8 cellular contexts compared by ENCODE assay signal in the genomic region with DNA sequence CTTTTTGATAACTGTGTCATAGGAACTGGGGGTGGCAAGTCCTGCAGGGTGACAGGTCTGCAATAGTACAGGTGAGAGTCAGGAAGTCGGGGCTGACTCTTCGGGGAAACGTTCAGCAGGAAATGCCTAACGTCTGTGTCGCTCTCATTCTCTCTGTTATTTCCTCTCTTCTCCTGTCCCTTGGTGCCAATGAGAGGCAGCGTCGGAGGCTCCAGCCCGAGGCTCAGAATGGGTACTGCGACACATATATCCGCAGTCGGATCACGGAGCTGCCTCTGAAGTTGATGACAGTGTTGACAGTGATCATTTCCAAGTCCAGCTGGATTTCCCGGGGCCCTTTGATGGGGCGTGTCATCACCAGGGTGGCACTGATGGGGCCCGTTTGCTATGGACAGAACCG. TPM values are rescaled to one million over a fixed set of nuclear protein-coding genes. Genes with fewer than 3 reads are reported as not detected.
DNase-seq lines count a peak whose midpoint lies in the region; TF ChIP-seq lines count a peak whose summit lies in the region.

No MANE protein-coding gene starts in this region.

- H3K9me3 ChIP-seq in endodermal cell (ENCODE audit: control insufficient read depth, low read length) = peaks cover 7% of the 10 kb centered on the region

- peak overlapping the region; percentile 61 for H3K4me3 Mint-ChIP-seq in activated CD4-positive, alpha-beta memory T cell treated with anti-CD3 and anti-CD28 coated beads, Interleukin-2, amount 10 ng/mL, durations not matched to agents 7 days and 5 days
- H3K4me3 Mint-ChIP-seq in endodermal cell = peak overlapping the region; percentile 6

- DNase-seq in HPDE6-E6E7 (ENCODE audit: extremely low spot score) (peak; percentile 33), endodermal cell (no peak), NCI-H1436 treated with DMSO at 0.1 percent for 48 hours (lab: John Stamatoyannopoulos, UW) (no peak), foreskin melanocyte (no peak), NCI-H1930 (lab: John Stamatoyannopoulos, UW) (no peak), dorsolateral prefrontal cortex (no peak)
- peak; percentile 74 for DNase-seq in activated CD4-positive, alpha-beta memory T cell treated with anti-CD3 and anti-CD28 coated beads, Interleukin-2, amount 10 ng/mL, durations not matched to agents 7 days and 5 days
- peak in 2 of 3 experiments; percentile 44 to 58 for DNase-seq in stimulated activated CD4-positive, alpha-beta T cell treated with anti-CD3 and anti-CD28 coated beads, TNF-alpha, amount 100 ng/mL, for 4 hours (ENCODE audit: low read depth in 3 of 3)

- H3K4me3 ChIP-seq in endodermal cell (ENCODE audit: low read length) (no peak overlapping the region), dorsolateral prefrontal cortex (no peak overlapping the region)

- H3K36me3 ChIP-seq in endodermal cell (ENCODE audit: control insufficient read depth, insufficient read depth, low read length) = no peaks in the 10 kb centered on the region

- H3K9ac ChIP-seq in endodermal cell (ENCODE audit: extremely low read depth, low read length, poor library complexity, severe bottlenecking) = no peak overlapping the region

- CTCF ChIA-PET in activated CD4-positive, alpha-beta memory T cell treated with anti-CD3 and anti-CD28 coated beads, Interleukin-2, amount 10 ng/mL, durations not matched to agents 7 days and 5 days (lab: Charles Lee) = no interaction called here

- peaks cover 4% of the 10 kb centered on the region for H3K4me1 ChIP-seq in endodermal cell (ENCODE audit: control insufficient read depth, insufficient read depth, low read length)

- peak overlapping the region; percentile 95 for H3K27ac Mint-ChIP-seq in activated CD4-positive, alpha-beta memory T cell treated with anti-CD3 and anti-CD28 coated beads, Interleukin-2, amount 10 ng/mL, durations not matched to agents 7 days and 5 days
- no peak overlapping the region for H3K27ac Mint-ChIP-seq in endodermal cell

- no peaks in the 10 kb centered on the region for H3K27me3 Mint-ChIP-seq in activated CD4-positive, alpha-beta memory T cell treated with anti-CD3 and anti-CD28 coated beads, Interleukin-2, amount 10 ng/mL, durations not matched to agents 7 days and 5 days
- H3K27me3 Mint-ChIP-seq in endodermal cell (ENCODE audit: insufficient read depth) = peaks cover 43% of the 10 kb centered on the region

- WGBS in endodermal cell (ENCODE audit: insufficient coverage in 1 of 2, insufficient read length in 1 of 2), 2 experiments = 79 to 83% methylated on average over 15 to 16 of the region's 16 CpGs

- H3K27ac ChIP-seq in endodermal cell (ENCODE audit: low read depth, low read length) (no peak overlapping the region), dorsolateral prefrontal cortex (no peak overlapping the region)

- POLR2A ChIA-PET in activated CD4-positive, alpha-beta memory T cell treated with anti-CD3 and anti-CD28 coated beads, Interleukin-2, amount 10 ng/mL, durations not matched to agents 7 days and 5 days (lab: Charles Lee) = interaction anchor here (1.1 to 4.4 kb wide), 5 partner anchors 9 to 1473 kb away, joined by 3 to 34 read pairs (median 5); a partner anchor contains a TSS

- no peaks in the 10 kb centered on the region for H3K9me3 Mint-ChIP-seq in activated CD4-positive, alpha-beta memory T cell treated with anti-CD3 and anti-CD28 coated beads, Interleukin-2, amount 10 ng/mL, durations not matched to agents 7 days and 5 days
- H3K9me3 Mint-ChIP-seq in endodermal cell = peaks cover 15% of the 10 kb centered on the region

- peaks cover 83% of the 10 kb centered on the region for H3K4me1 Mint-ChIP-seq in activated CD4-positive, alpha-beta memory T cell treated with anti-CD3 and anti-CD28 coated beads, Interleukin-2, amount 10 ng/mL, durations not matched to agents 7 days and 5 days
- peaks cover 10% of the 10 kb centered on the region for H3K4me1 Mint-ChIP-seq in endodermal cell

- peaks cover 18% of the 10 kb centered on the region for H3K36me3 Mint-ChIP-seq in activated CD4-positive, alpha-beta memory T cell treated with anti-CD3 and anti-CD28 coated beads, Interleukin-2, amount 10 ng/mL, durations not matched to agents 7 days and 5 days (ENCODE audit: low read depth)
- peaks cover 9% of the 10 kb centered on the region for H3K36me3 Mint-ChIP-seq in endodermal cell (ENCODE audit: low read depth)

- intact Hi-C loops in dorsolateral prefrontal cortex (cut with DNase I) = no loop called here

- H3K27me3 ChIP-seq in endodermal cell (ENCODE audit: control insufficient read depth, insufficient read depth, low read length, poor library complexity, severe bottlenecking) (peaks cover 32% of the 10 kb centered on the region), dorsolateral prefrontal cortex (no peaks in the 10 kb centered on the region)

- TF ChIP-seq CTCF in endodermal cell (conservative IDR thresholded peaks at IDR 0.05) = no peak
- TF ChIP-seq CTCF in dorsolateral prefrontal cortex (IDR thresholded peaks at IDR 0.05 in 54 of 56, conservative IDR thresholded peaks at IDR 0.05 in 2 of 56; ENCODE audit: low read depth in 1 of 56, partially characterized antibody in 56 of 56) = no peak

RNA-seq across cellular contexts. Expression of a gene that starts 2.7 kb away (rescaled TPM):
- 100 to 1,000 TPM; 180 to 195 TPM for total RNA-seq in activated CD4-positive, alpha-beta memory T cell treated with anti-CD3 and anti-CD28 coated beads, Interleukin-2, amount 10 ng/mL, durations not matched to agents 7 days and 5 days
- total RNA-seq in endodermal cell (10 to 100 TPM; 17.3 to 19.5 TPM), dorsolateral prefrontal cortex (10 to 100 TPM in 13 of 120 experiments, 1 to 10 TPM in 107; 1.5 to 14.6 (median 5.8) TPM)
- 2.7 TPM for polyA plus RNA-seq in endodermal cell (2013, experiment 1 of 2)
- 3.1 TPM for polyA plus RNA-seq in endodermal cell (2013, experiment 2 of 2)

Comparison
In these comparisons a context has a peak if more than half of its experiments do, and no peak if none do; other contexts are left out.
1. DNase-seq: peak in HPDE6-E6E7 (single experiment), activated CD4-positive, alpha-beta memory T cell treated with anti-CD3 and anti-CD28 coated beads, Interleukin-2, amount 10 ng/mL, durations not matched to agents 7 days and 5 days (single experiment) and stimulated activated CD4-positive, alpha-beta T cell treated with anti-CD3 and anti-CD28 coated beads, TNF-alpha, amount 100 ng/mL, for 4 hours (2 of 3); none in endodermal cell (single experiment), NCI-H1436 treated with DMSO at 0.1 percent for 48 hours (single experiment), foreskin melanocyte (single experiment), NCI-H1930 (0 of 2) and dorsolateral prefrontal cortex (0 of 10).
2. RNA of a gene that starts 2.7 kb away (total RNA-seq): 180 to 195 TPM in activated CD4-positive, alpha-beta memory T cell treated with anti-CD3 and anti-CD28 coated beads, Interleukin-2, amount 10 ng/mL, durations not matched to agents 7 days and 5 days; 17.3 to 19.5 TPM in endodermal cell and 1.5 to 14.6 TPM in dorsolateral prefrontal cortex; every median in the first group is over 4 times any median in the second.